8 cellular contexts compared by ENCODE assay signal in genomic region chr7:95246935-95247370, GRCh38.
DNase-seq lines count a peak whose midpoint lies in the region; ATAC-seq and TF ChIP-seq lines count a peak whose summit lies in the region.

No MANE protein-coding gene starts in this region.

- H3K4me3 ChIP-seq in AG10803 (ENCODE audit: low read length), result no peak overlapping the region

- ATAC-seq in sciatic nerve, result peak; percentile 90
- ATAC-seq in HG03097 (IDR thresholded peaks at IDR 0.05; ENCODE audit: low FRiP score, unreplicated experiment), result no peak

- DNase-seq in AG10803 (ENCODE audit: low read depth) (peak; percentile 72), GM13977 (ENCODE audit: low spot score) (peak; percentile 27), HS-5 (ENCODE audit: low read depth) (peak; percentile 33), NCI-H526 treated with DMSO at 0.1 percent for 48 hours (lab: John Stamatoyannopoulos, UW) (peak; percentile 77), astrocyte of the hippocampus (ENCODE audit: low read depth, low spot score) (peak; percentile 89), hypothalamus (lab: John Stamatoyannopoulos, UW) (peak in 35 of 51 donors; percentile 3 to 89 (median 39)), sciatic nerve (ENCODE audit: low spot score) (no peak)

- TF ChIP-seq CTCF in AG10803 (conservative IDR thresholded peaks at IDR 0.05; ENCODE audit: low read length) (peak; percentile 75), GM13977 (IDR thresholded peaks at IDR 0.05; ENCODE audit: extremely low read depth, insufficient read depth, missing control alignments) (peak; percentile 76)

- in situ Hi-C loops in GM13977 (cut with MboI; ENCODE audit: low pct_unique_long_range_greater_than_20kb, low sequenced_read_pairs, unreplicated experiment), result no loop called here

- intact Hi-C loops in sciatic nerve (cut with DNase I), result no loop called here
